Comparison of ENCODE assay signal across 8 cellular contexts in genomic region chr12:110048242-110049027, GRCh38. TPM values are rescaled to one million over a fixed set of nuclear protein-coding genes. Genes with fewer than 3 reads are reported as not detected.
DNase-seq lines count a peak whose midpoint lies in the region; ATAC-seq and TF ChIP-seq lines count a peak whose summit lies in the region.

Gene C12orf76, minus strand, starts transcription at chr12:110048522. Its CDS starts 27 bp downstream, at chr12:110048495.

- H3K9ac ChIP-seq in mucosa of rectum (ENCODE audit: low read depth in 1 of 2, low read length in 2 of 2), result peak within 1 kb of the TSS; percentile 67 to 78

- peaks cover 2% of the 10 kb centered on the region for H3K36me3 Mint-ChIP-seq in IgD-negative memory B cell

- H3K27ac ChIP-seq in mucosa of rectum (ENCODE audit: low read depth in 2 of 2, low read length in 2 of 2), result peak within 1 kb of the TSS; percentile 63 to 87

- H3K4me1 ChIP-seq in mucosa of rectum (ENCODE audit: control insufficient read depth in 2 of 2, insufficient read depth in 2 of 2, low read length in 2 of 2), result peaks cover 10 to 11% of the 10 kb centered on the region in 2 donors

- no peaks in the 10 kb centered on the region for H3K27me3 ChIP-seq in mucosa of rectum (ENCODE audit: control insufficient read depth in 2 of 2, insufficient read depth in 2 of 2, low read length in 2 of 2)

- peak within 1 kb of the TSS; percentile 97 to 99 (median 99) for H3K27ac Mint-ChIP-seq in IgD-negative memory B cell

- H3K4me3 ChIP-seq in mucosa of rectum (ENCODE audit: low read length in 2 of 2), result peak within 1 kb of the TSS; percentile 81 to 87

- peak within 1 kb of the TSS; percentile 82 to 97 (median 92) for H3K4me3 Mint-ChIP-seq in IgD-negative memory B cell

- no peaks in the 10 kb centered on the region for H3K9me3 Mint-ChIP-seq in IgD-negative memory B cell

- peak; percentile 99 for ATAC-seq in GM21529 (IDR thresholded peaks at IDR 0.05; ENCODE audit: unreplicated experiment)

- peaks cover 0 to 2% of the 10 kb centered on the region in 2 donors for H3K36me3 ChIP-seq in mucosa of rectum (ENCODE audit: control insufficient read depth in 2 of 2, insufficient read depth in 2 of 2, low read length in 2 of 2)

- peaks cover 17 to 36% (median 28%) of the 10 kb centered on the region in 3 donors for H3K4me1 Mint-ChIP-seq in IgD-negative memory B cell

- H3K27me3 Mint-ChIP-seq in IgD-negative memory B cell, result no peaks in the 10 kb centered on the region

- DNase-seq in DMS 273 treated with DMSO at 0.1 percent for 48 hours (lab: John Stamatoyannopoulos, UW) (peak; percentile 86), OCI-M2 (lab: John Stamatoyannopoulos, UW; ENCODE audit: unreplicated experiment) (peak; percentile 77), activated T-cell treated with anti-CD3 and anti-CD28 coated beads for 4 hours (peak; percentile 83), erythroblast (lab: John Stamatoyannopoulos, UW) (peak; percentile 91 to 93)
- DNase-seq in stimulated activated CD8-positive, alpha-beta memory T cell treated with anti-CD3 and anti-CD28 coated beads, Interleukin-4, amount 100 ng/mL, for 48 hours, result peak; percentile 91

- TF ChIP-seq POLR2A in erythroblast (IDR thresholded peaks at IDR 0.05; ENCODE audit: low read length), result peak; percentile 78

- H3K9me3 ChIP-seq in mucosa of rectum (ENCODE audit: control insufficient read depth in 2 of 2, low read length in 2 of 2), result no peaks in the 10 kb centered on the region

RNA-seq across cellular contexts. Expression of gene C12orf76, which starts in this region (rescaled TPM):
- 14.1 TPM for polyA plus RNA-seq in IgD-negative memory B cell

Comparison
In these comparisons a context has a peak if more than half of its experiments do, and no peak if none do; other contexts are left out.
1. Peak in every context shown above with its lines: DNase-seq, ATAC-seq, H3K4me3 ChIP-seq and H3K27ac ChIP-seq.